ENCODE assay signal across 13 cellular contexts in the genomic region with DNA sequence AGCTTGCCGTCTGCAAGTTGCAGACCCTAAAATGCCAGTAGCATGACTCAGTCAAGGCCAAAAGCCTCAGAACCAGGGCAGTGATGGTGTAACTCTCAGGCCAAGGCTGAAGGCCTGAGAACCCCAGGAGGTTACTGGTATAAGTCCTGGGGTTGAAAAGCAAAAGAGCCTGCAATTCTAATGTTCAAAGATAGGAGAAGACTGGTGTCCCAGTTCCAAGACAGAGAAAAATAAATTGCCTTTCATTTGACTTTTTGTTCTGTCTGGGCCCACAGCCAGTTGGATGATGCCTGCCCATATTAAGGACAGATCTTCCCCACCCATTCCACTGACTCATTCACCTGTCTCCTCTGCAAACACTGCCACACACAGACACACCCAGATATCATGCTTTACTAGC.
DNase-seq lines count a peak whose midpoint lies in the region; ATAC-seq and TF ChIP-seq lines count a peak whose summit lies in the region.
"Had no signal": no experiment of that assay in that cellular context is flagged by ENCODE, and none has a peak within 500 bp of the region (broad histone marks: within the 10 kb centered on the region; RNA-seq: fewer than 3 reads in every experiment).

No MANE protein-coding gene starts in this region.

- no peak for ATAC-seq in HG02852 (IDR thresholded peaks at IDR 0.05; ENCODE audit: unreplicated experiment)
- no peak for ATAC-seq in HG02678 (IDR thresholded peaks at IDR 0.05; ENCODE audit: unreplicated experiment)
- ATAC-seq: activated naive CD4-positive, alpha-beta T cell treated with anti-CD3 and anti-CD28 coated beads, Interleukin-2, amount 50 U/mL, for 72 hours had no signal

- H3K79me2 ChIP-seq in smooth muscle cell (ENCODE audit: low read depth) = no peaks in the 10 kb centered on the region

- intact Hi-C loops in esophagus squamous epithelium (cut with DNase I) (no loop called here), transverse colon (cut with DNase I; ENCODE audit: low total_unique reads) (no loop called here)

- no peak overlapping the region for H3K9ac ChIP-seq in smooth muscle cell (ENCODE audit: low read depth)

- TF ChIP-seq CTCF in esophagus squamous epithelium (IDR thresholded peaks at IDR 0.05) (peak; percentile 10 to 87 (median 58)), smooth muscle cell (IDR thresholded peaks at IDR 0.05; ENCODE audit: borderline replicate concordance, insufficient read depth, poor library complexity, severe bottlenecking) (no peak), transverse colon (IDR thresholded peaks at IDR 0.05) (no peak)

- peaks cover 0 to 2% (median 0%) of the 10 kb centered on the region in 3 donors for H3K9me3 ChIP-seq in esophagus squamous epithelium
- H3K9me3 ChIP-seq in smooth muscle cell (replicated peaks; ENCODE audit: low read depth) = no peaks in the 10 kb centered on the region
- no peaks in the 10 kb centered on the region for H3K9me3 ChIP-seq in transverse colon

- H3K4me3 ChIP-seq in esophagus squamous epithelium = no peak overlapping the region
- H3K4me3 ChIP-seq in smooth muscle cell = no peak overlapping the region
- H3K4me3 ChIP-seq in transverse colon = no peak overlapping the region

- peak overlapping the region; percentile 31 for H2AFZ ChIP-seq in smooth muscle cell (ENCODE audit: low read depth)

- no peaks in the 10 kb centered on the region for H4K20me1 ChIP-seq in smooth muscle cell (ENCODE audit: low read depth)

- H3K27me3 ChIP-seq in esophagus squamous epithelium (no peaks in the 10 kb centered on the region), smooth muscle cell (ENCODE audit: low read depth) (no peaks in the 10 kb centered on the region), transverse colon (no peaks in the 10 kb centered on the region)

- peaks cover 0 to 15% (median 7%) of the 10 kb centered on the region in 3 donors for H3K4me1 ChIP-seq in esophagus squamous epithelium
- H3K4me1 ChIP-seq in smooth muscle cell (ENCODE audit: low read depth) = no peaks in the 10 kb centered on the region
- no peaks in the 10 kb centered on the region for H3K4me1 ChIP-seq in transverse colon

- no peaks in the 10 kb centered on the region for H3F3A ChIP-seq in smooth muscle cell (ENCODE audit: low read depth)

- peak; percentile 85 for DNase-seq in HS-27A (ENCODE audit: low read depth)
- peak; percentile 92 for DNase-seq in RPMI7951 (ENCODE audit: low read depth)
- DNase-seq in esophagus squamous epithelium (lab: John Stamatoyannopoulos, UW) = no peak
- no peak for DNase-seq in smooth muscle cell (lab: John Stamatoyannopoulos, UW; ENCODE audit: unreplicated experiment)
- no peak for DNase-seq in transverse colon
- DNase-seq: activated CD8-positive, alpha-beta memory T cell treated with anti-CD3 and anti-CD28 coated beads for 24 hours; H7; head of caudate nucleus; IMR-90; T1000 had no signal

- TF ChIP-seq EP300 in transverse colon (IDR thresholded peaks at IDR 0.05; ENCODE audit: low read depth) = no peak

- 19 to 38% methylated on average over 1 of the region's 1 CpG for WGBS in esophagus squamous epithelium, 2 donors
- WGBS in smooth muscle cell (ENCODE audit: low lambda C conversion rate) = 0% methylated on average over 1 of the region's 1 CpG
- 67 to 86% methylated on average over 1 of the region's 1 CpG for whole genome bisulfite sequencing in transverse colon (ENCODE audit: low coverage in 1 of 2), 2 donors

- H3K4me2 ChIP-seq in smooth muscle cell = no peak overlapping the region

- TF ChIP-seq POLR2A in esophagus squamous epithelium (IDR thresholded peaks at IDR 0.05) = no peak
- no peak for TF ChIP-seq POLR2A in transverse colon (IDR thresholded peaks at IDR 0.05)

- H3K36me3 ChIP-seq in esophagus squamous epithelium (no peaks in the 10 kb centered on the region), smooth muscle cell (ENCODE audit: low read depth) (no peaks in the 10 kb centered on the region), transverse colon (no peaks in the 10 kb centered on the region)

- in situ Hi-C loops in transverse colon (cut with MboI; ENCODE audit: low pct_ligation_motif_present in 1 of 4, low pct_unique_long_range_greater_than_20kb in 1 of 4, low sequenced_read_pairs in 3 of 4) = no loop called here

- H3K27ac ChIP-seq in esophagus squamous epithelium (peak overlapping the region in 3 of 4 donors; percentile 66 to 75 (median 74)), smooth muscle cell (ENCODE audit: low read depth) (peak overlapping the region; percentile 8), transverse colon (no peak overlapping the region)

Comparison
In these comparisons a context has a peak if more than half of its experiments do, and no peak if none do; other contexts are left out.
1. DNase-seq: peak in HS-27A (single experiment) and RPMI7951 (single experiment); none in esophagus squamous epithelium (single experiment), smooth muscle cell (single experiment) and transverse colon (single experiment).
2. H3K27ac ChIP-seq: peak in esophagus squamous epithelium (3 of 4) and smooth muscle cell (single experiment); none in transverse colon (0 of 4).
3. CTCF ChIP-seq: peak in esophagus squamous epithelium (6 of 6); none in smooth muscle cell (single experiment) and transverse colon (0 of 5).